Comparison of ENCODE assay signal across 1 cellular context in genomic region chr6:31900917-31901414, GRCh38.
TF ChIP-seq lines count a peak whose summit lies in the region.

No MANE protein-coding gene starts in this region.

TF ChIP-seq in IMR-90, 13 proteins besides CTCF, POLR2A, EP300 and RAD21:
- TF ChIP-seq RCOR1 (IDR thresholded peaks at IDR 0.05; ENCODE audit: insufficient replicate concordance, low read length): no peak
- no peak for TF ChIP-seq ELK1 (IDR thresholded peaks at IDR 0.05; ENCODE audit: borderline replicate concordance, low read depth, low read length)
- no peak for TF ChIP-seq NFE2L2 (IDR thresholded peaks at IDR 0.05; ENCODE audit: low read depth, low read length)
- TF ChIP-seq SMC3 (IDR thresholded peaks at IDR 0.05; ENCODE audit: low read depth, low read length): no peak
- TF ChIP-seq RFX5 (IDR thresholded peaks at IDR 0.05; ENCODE audit: low read depth, low read length): no peak
- no peak for TF ChIP-seq MXI1 (IDR thresholded peaks at IDR 0.05; ENCODE audit: borderline replicate concordance, low read depth, low read length)
